In the genomic region with DNA sequence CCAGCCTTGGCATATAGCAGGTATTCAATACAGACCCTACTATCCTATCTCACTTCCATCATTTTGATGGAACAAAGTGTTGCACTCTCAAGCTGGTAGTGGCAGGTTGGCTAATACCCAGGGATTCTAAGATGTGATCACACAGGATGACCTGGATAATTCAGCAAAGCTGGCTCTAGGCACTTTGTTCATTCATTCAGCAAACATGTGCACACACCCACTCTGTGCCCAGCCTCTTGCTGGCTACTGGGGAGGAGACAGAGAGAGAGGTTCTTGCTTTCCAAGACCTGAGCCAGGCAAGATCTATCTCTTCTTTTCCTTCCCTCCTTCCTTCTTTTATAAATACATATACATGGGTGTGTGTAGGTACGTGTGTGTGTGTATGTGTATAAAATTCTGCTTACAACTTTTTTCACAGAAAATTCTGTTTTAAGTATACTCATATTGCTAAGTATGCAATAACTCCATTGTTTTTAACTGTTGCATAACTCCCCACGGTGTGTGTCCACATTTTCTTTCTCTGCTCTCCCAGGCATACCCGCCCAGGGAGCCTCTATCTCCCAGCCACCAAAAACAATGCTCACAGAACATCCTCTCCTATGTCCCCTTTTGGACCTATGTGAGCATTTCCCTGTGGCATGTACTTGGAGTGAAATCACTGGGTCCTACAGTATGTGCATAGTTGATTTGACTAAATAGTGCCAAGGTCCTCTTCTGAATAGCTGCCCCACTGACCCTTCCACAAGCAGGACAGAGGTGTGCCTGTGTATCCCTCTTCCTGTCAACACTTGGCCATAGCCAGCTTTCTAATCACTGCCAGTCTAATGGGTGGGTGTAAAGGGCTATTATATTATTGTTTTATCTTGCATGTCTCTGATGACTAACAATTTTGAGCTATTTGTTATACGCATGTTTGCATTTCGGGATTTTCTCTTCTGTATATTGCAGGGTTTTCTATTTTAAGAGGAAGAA, we compare ENCODE assay signal across 15 cellular contexts.
"Had no signal": no experiment of that assay in that cellular context is flagged by ENCODE, and none has a peak within 500 bp of the region (broad histone marks: within the 10 kb centered on the region; RNA-seq: fewer than 3 reads in every experiment).

No MANE protein-coding gene starts in this region.

- H3K4me3 ChIP-seq: lower lobe of right lung, prostate gland, SK-N-MC, transverse colon had no signal

- DNase-seq: activated gamma-delta T cell treated with Interleukin-2 at 50 U/mL for 16 hours; activated naive CD8-positive, alpha-beta T cell treated with anti-CD3 and anti-CD28 coated beads for 36 hours; activated T-cell treated with anti-CD3 and anti-CD28 coated beads, Interleukin-2, amount 50 U/mL, for 72 hours; brain microvascular endothelial cell; left cardiac atrium; lower lobe of right lung; naive thymus-derived CD8-positive, alpha-beta T cell; nucleus accumbens; stimulated activated CD4-positive, alpha-beta T cell treated with anti-CD3 and anti-CD28 coated beads, Interleukin-2, amount 100 ng/mL, for 24 hours; stimulated activated naive CD4-positive, alpha-beta T cell; substantia nigra; transverse colon had no signal

- H3K36me3 ChIP-seq: brain microvascular endothelial cell, prostate gland, transverse colon had no signal

- H3K27ac ChIP-seq: brain microvascular endothelial cell, lower lobe of right lung, prostate gland, SK-N-MC, transverse colon had no signal

- H3K9me3 ChIP-seq: lower lobe of right lung, prostate gland, transverse colon had no signal

- H3K4me1 ChIP-seq: prostate gland, transverse colon had no signal

- ATAC-seq: activated T-cell treated with anti-CD3 and anti-CD28 coated beads, Interleukin-2, amount 50 U/mL, for 72 hours; lower lobe of right lung; naive thymus-derived CD8-positive, alpha-beta T cell; sciatic nerve had no signal

- H3K27me3 ChIP-seq: brain microvascular endothelial cell, transverse colon had no signal
